ENCODE assay signal across 8 cellular contexts in the genomic region with DNA sequence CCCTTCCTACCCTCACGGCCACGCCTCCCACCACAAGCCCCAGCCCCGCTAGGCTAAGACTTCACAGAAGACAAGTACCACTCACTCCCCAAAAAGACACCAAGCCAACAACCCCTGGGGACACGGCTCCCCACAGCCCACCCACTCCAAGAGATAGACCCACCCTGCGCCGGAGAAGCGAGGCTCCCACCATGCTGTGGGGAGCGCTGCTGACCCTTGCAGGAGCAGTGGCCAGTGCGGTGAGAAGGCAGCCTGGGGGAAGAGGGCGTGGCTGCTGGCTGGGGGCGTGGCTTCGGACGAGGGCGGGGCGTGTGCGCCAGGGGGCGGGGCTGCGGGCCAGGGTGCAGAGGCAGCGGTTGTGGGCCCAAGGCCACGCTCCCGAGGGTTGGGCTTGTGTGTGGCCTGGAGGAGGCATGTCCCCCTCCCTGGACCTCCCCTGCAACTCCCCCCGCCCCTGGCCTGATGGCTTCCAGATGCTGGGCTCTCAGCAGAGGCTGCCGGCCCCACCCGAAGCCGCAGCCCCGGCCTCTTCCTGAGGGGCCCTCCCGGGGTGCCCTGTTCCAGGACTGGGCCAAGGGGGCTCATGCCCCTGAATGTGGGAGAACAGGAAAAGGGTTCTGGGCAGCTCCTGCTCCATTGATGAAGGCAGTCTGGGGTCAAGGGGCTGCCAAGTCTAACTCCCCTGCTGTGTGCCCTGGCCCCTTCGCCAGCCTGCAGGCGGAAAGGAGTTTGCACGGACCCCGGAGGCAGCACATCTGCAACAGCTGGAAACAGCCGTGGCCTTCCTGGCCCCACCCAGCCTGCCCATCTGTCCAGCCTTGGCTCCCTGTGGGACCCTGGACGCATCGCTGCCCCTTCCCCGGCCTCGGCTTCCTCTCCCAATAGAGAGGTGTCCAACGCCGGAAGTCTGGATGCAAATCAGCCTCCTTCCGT. TPM values are rescaled to one million over a fixed set of nuclear protein-coding genes. Genes with fewer than 3 reads are reported as not detected.
DNase-seq lines count a peak whose midpoint lies in the region; ATAC-seq and TF ChIP-seq lines count a peak whose summit lies in the region.

No MANE protein-coding gene starts in this region.

- H3K36me3 ChIP-seq in upper lobe of right lung: peaks cover 15% of the 10 kb centered on the region

- H3K4me3 Mint-ChIP-seq in activated naive CD4-positive, alpha-beta T cell treated with anti-CD3 and anti-CD28 coated beads, Interleukin-2, amount 10 ng/mL, durations not matched to agents 7 days and 5 days: no peak overlapping the region

- H3K27me3 ChIP-seq in upper lobe of right lung (no peaks in the 10 kb centered on the region), dorsolateral prefrontal cortex (no peaks in the 10 kb centered on the region)

- H3K9me3 Mint-ChIP-seq in activated naive CD4-positive, alpha-beta T cell treated with anti-CD3 and anti-CD28 coated beads, Interleukin-2, amount 10 ng/mL, durations not matched to agents 7 days and 5 days: no peaks in the 10 kb centered on the region

- H3K9me3 ChIP-seq in upper lobe of right lung: no peaks in the 10 kb centered on the region

- H3K27ac ChIP-seq in upper lobe of right lung (peak overlapping the region; percentile 36), dorsolateral prefrontal cortex (no peak overlapping the region)

- peaks cover 22% of the 10 kb centered on the region for H3K36me3 Mint-ChIP-seq in activated naive CD4-positive, alpha-beta T cell treated with anti-CD3 and anti-CD28 coated beads, Interleukin-2, amount 10 ng/mL, durations not matched to agents 7 days and 5 days

- DNase-seq in activated naive CD4-positive, alpha-beta T cell treated with anti-CD3 and anti-CD28 coated beads, Interleukin-2, amount 10 ng/mL, durations not matched to agents 7 days and 5 days: peak; percentile 25
- DNase-seq in activated naive CD4-positive, alpha-beta T cell treated with anti-CD3 and anti-CD28 coated beads, Interleukin-2, amount 50 U/mL, for 16 hours: no peak
- DNase-seq in amniotic epithelial cell (ENCODE audit: low read depth) (peak; percentile 79), left kidney (ENCODE audit: low read depth, low spot score) (peak; percentile 91), upper lobe of right lung (peak; percentile 73), dorsolateral prefrontal cortex (no peak)

- peaks cover 21% of the 10 kb centered on the region for H3K4me1 Mint-ChIP-seq in activated naive CD4-positive, alpha-beta T cell treated with anti-CD3 and anti-CD28 coated beads, Interleukin-2, amount 10 ng/mL, durations not matched to agents 7 days and 5 days

- peaks cover 11% of the 10 kb centered on the region for H3K4me1 ChIP-seq in upper lobe of right lung

- H3K27ac Mint-ChIP-seq in activated naive CD4-positive, alpha-beta T cell treated with anti-CD3 and anti-CD28 coated beads, Interleukin-2, amount 10 ng/mL, durations not matched to agents 7 days and 5 days: no peak overlapping the region

- CTCF ChIA-PET in activated naive CD4-positive, alpha-beta T cell treated with anti-CD3 and anti-CD28 coated beads, Interleukin-2, amount 10 ng/mL, durations not matched to agents 7 days and 5 days (lab: Charles Lee): interaction anchor here (1.4 to 2.0 kb wide), 2 partner anchors 10 to 65 kb away, joined by 3 to 8 read pairs; no protein-coding TSS in a partner anchor

- intact Hi-C loops in upper lobe of right lung (cut with DNase I): no loop called here
- intact Hi-C loops in dorsolateral prefrontal cortex (cut with DNase I): no loop called here

- H3K4me3 ChIP-seq in upper lobe of right lung: no peak overlapping the region
- H3K4me3 ChIP-seq in dorsolateral prefrontal cortex: no peak overlapping the region

- no peak for TF ChIP-seq CTCF in upper lobe of right lung (IDR thresholded peaks at IDR 0.05)
- no peak for TF ChIP-seq CTCF in dorsolateral prefrontal cortex (IDR thresholded peaks at IDR 0.05 in 54 of 56, conservative IDR thresholded peaks at IDR 0.05 in 2 of 56; ENCODE audit: low read depth in 1 of 56, partially characterized antibody in 56 of 56)

- ATAC-seq in upper lobe of right lung (peak; percentile 62), GM18873 (IDR thresholded peaks at IDR 0.05; ENCODE audit: low FRiP score, unreplicated experiment) (no peak), HG03469 (IDR thresholded peaks at IDR 0.05; ENCODE audit: unreplicated experiment) (no peak)

- no peaks in the 10 kb centered on the region for H3K27me3 Mint-ChIP-seq in activated naive CD4-positive, alpha-beta T cell treated with anti-CD3 and anti-CD28 coated beads, Interleukin-2, amount 10 ng/mL, durations not matched to agents 7 days and 5 days

RNA-seq across cellular contexts. Expression of a gene that starts 9.1 kb away (rescaled TPM):
- total RNA-seq in upper lobe of right lung (9.6 TPM), dorsolateral prefrontal cortex (10 to 100 TPM in 119 of 120 experiments, 1 to 10 TPM in 1; 9.7 to 30.2 (median 16.2) TPM)

RNA-seq across cellular contexts. Expression of a gene that starts 21.9 kb away (rescaled TPM):
- 0.64 TPM for total RNA-seq in upper lobe of right lung
- 1 to 10 TPM in 71 of 120 experiments, under 1 TPM in 49; 0.42 to 4.2 (median 1.2) TPM for total RNA-seq in dorsolateral prefrontal cortex

RNA-seq across cellular contexts. Expression of a gene that starts 52.1 kb away (rescaled TPM):
- total RNA-seq in upper lobe of right lung (34.1 TPM), dorsolateral prefrontal cortex (10 to 100 TPM in 35 of 120 experiments, 1 to 10 TPM in 85; 5.4 to 21.8 (median 8.4) TPM)

Comparison
In these comparisons a context has a peak if more than half of its experiments do, and no peak if none do; other contexts are left out.
1. DNase-seq: peak in activated naive CD4-positive, alpha-beta T cell treated with anti-CD3 and anti-CD28 coated beads, Interleukin-2, amount 10 ng/mL, durations not matched to agents 7 days and 5 days (single experiment), amniotic epithelial cell (single experiment), left kidney (single experiment) and upper lobe of right lung (single experiment); none in activated naive CD4-positive, alpha-beta T cell treated with anti-CD3 and anti-CD28 coated beads, Interleukin-2, amount 50 U/mL, for 16 hours (single experiment) and dorsolateral prefrontal cortex (0 of 10).